Comparison of ENCODE assay signal across 27 cellular contexts in genomic region chr10:72389022-72389421, GRCh38.
"Had no signal": no experiment of that assay in that cellular context is flagged by ENCODE, and none has a peak within 500 bp of the region (broad histone marks: within the 10 kb centered on the region; RNA-seq: fewer than 3 reads in every experiment).

No MANE protein-coding gene starts in this region.

- H3K4me3 ChIP-seq: colonic mucosa, esophagus squamous epithelium, gastrocnemius medialis, heart right ventricle, left lung, lower lobe of right lung, mucosa of descending colon had no signal

- ATAC-seq: effector memory CD8-positive, alpha-beta T cell; esophagus mucosa; gastrocnemius medialis; heart right ventricle; left cardiac atrium; left lung; left ventricle myocardium superior; lower lobe of right lung; mucosa of descending colon had no signal

- H3K27me3 Mint-ChIP-seq: dendritic cell treated with granulocyte-macrophage colony-stimulating factor and Interleukin-4, amounts not matched to agents 40 ng/mL and 50 ng/mL, for 4 days; effector memory CD8-positive, alpha-beta T cell had no signal

- DNase-seq: colonic mucosa; cortex of kidney; effector CD8-positive, alpha-beta T cell; effector memory CD8-positive, alpha-beta T cell; endodermal cell; erythroblast; esophagus squamous epithelium; foreskin fibroblast; foreskin melanocyte; gastrocnemius medialis; glutamatergic neuron; head of caudate nucleus; heart right ventricle; hippocampal formation; left cardiac atrium; left lung; left ventricle myocardium superior; lower lobe of right lung; mesenchymal stem cell; mucosa of descending colon had no signal

- H3K9me3 ChIP-seq: colonic mucosa, esophagus squamous epithelium, gastrocnemius medialis, heart right ventricle, left lung, lower lobe of right lung, mucosa of descending colon had no signal

- H3K4me1 ChIP-seq: colonic mucosa, esophagus squamous epithelium, gastrocnemius medialis, heart right ventricle, lower lobe of right lung had no signal

- H3K27ac ChIP-seq: colonic mucosa, epithelial cell of prostate, esophagus squamous epithelium, gastrocnemius medialis, heart right ventricle, left lung, lower lobe of right lung had no signal

- H3K9me3 Mint-ChIP-seq: dendritic cell treated with granulocyte-macrophage colony-stimulating factor and Interleukin-4, amounts not matched to agents 40 ng/mL and 50 ng/mL, for 4 days; effector memory CD8-positive, alpha-beta T cell; endodermal cell; mesothelial cell of epicardium had no signal

- FAIRE-seq: endometrium, islet of Langerhans, keratinocyte had no signal

- H3K27me3 ChIP-seq: colonic mucosa, esophagus squamous epithelium, gastrocnemius medialis, heart right ventricle, left lung had no signal

- H3K27ac Mint-ChIP-seq: dendritic cell treated with granulocyte-macrophage colony-stimulating factor and Interleukin-4, amounts not matched to agents 40 ng/mL and 50 ng/mL, for 4 days; effector memory CD8-positive, alpha-beta T cell; endodermal cell; mesothelial cell of epicardium had no signal

- H3K36me3 ChIP-seq: colonic mucosa, gastrocnemius medialis, left lung had no signal

- H3K4me3 Mint-ChIP-seq: dendritic cell treated with granulocyte-macrophage colony-stimulating factor and Interleukin-4, amounts not matched to agents 40 ng/mL and 50 ng/mL, for 4 days; effector memory CD8-positive, alpha-beta T cell; endodermal cell; mesothelial cell of epicardium had no signal
